In the genomic region with DNA sequence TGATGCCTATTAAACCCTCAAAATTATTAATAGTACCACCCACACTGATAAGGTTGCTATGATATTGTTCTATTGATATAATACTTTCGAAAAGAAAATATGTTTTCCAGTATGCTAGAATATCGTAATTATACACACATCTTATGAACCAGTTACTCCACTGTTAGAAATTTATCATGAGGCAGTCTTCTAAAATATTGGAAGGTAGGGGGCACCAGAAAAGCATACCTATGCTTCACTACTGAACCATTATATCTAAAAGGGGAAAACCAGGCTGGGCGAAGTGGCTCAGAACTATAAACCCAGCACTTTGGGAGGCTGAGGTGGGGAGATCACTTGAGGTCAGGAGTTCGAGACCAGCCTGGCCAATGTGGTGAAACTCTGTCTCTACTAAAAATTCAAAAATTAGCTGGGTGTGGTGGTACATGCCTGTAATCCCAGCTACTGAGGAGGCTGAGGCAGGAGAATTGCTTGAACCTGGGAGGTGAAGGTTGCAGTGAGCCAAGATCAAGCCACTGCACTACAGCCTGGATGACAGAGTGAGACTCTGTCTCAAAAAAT, we compare ENCODE assay signal across 8 cellular contexts. TPM values are rescaled to one million over a fixed set of nuclear protein-coding genes. Genes with fewer than 3 reads are reported as not detected.
DNase-seq lines count a peak whose midpoint lies in the region; ATAC-seq, FAIRE-seq and TF ChIP-seq lines count a peak whose summit lies in the region.
"Not testable (repeated sequence)": the region's sequence is repeated elsewhere in the genome, so short reads cannot be mapped to it uniquely, and the experiment has no call there.

No MANE protein-coding gene starts in this region.

- not testable (repeated sequence) for H2AFZ ChIP-seq in Loucy (ENCODE audit: low read length); OCI-LY7 (ENCODE audit: low read length)

- not testable (repeated sequence) for H3K27me3 ChIP-seq in Loucy (ENCODE audit: insufficient read depth, low read length, poor library complexity, severe bottlenecking); endodermal cell (ENCODE audit: control insufficient read depth, insufficient read depth, low read length, poor library complexity, severe bottlenecking); neutrophil

- not testable (repeated sequence) for H3K9ac ChIP-seq in Loucy (ENCODE audit: low read depth, low read length, poor library complexity, severe bottlenecking); endodermal cell (ENCODE audit: extremely low read depth, low read length, poor library complexity, severe bottlenecking)

- not testable (repeated sequence) for H3K27me3 Mint-ChIP-seq in WTC11 (ENCODE audit: low read depth); activated T-cell treated with anti-CD3 and anti-CD28 coated beads, Interleukin-2, amount 50 U/mL, for 72 hours (ENCODE audit: low read depth); endodermal cell (ENCODE audit: insufficient read depth)

- H3K4me1 Mint-ChIP-seq in WTC11 (peaks cover 21% of the 10 kb centered on the region), endodermal cell (peaks cover 19% of the 10 kb centered on the region)
- peaks cover 60% of the 10 kb centered on the region for H3K4me1 Mint-ChIP-seq in activated T-cell treated with anti-CD3 and anti-CD28 coated beads, Interleukin-2, amount 50 U/mL, for 72 hours (ENCODE audit: low read depth)

- BruUV-seq in OCI-LY7 (replicated peaks; lab: Mats Ljungman, UMichigan): not testable (repeated sequence)

- not testable (repeated sequence) for H3K4me2 ChIP-seq in A549; Loucy (ENCODE audit: low read depth, low read length, poor library complexity, severe bottlenecking); OCI-LY7 (ENCODE audit: low read length)

- not testable (repeated sequence) for H3F3A ChIP-seq in Loucy (ENCODE audit: low read depth)

- intact Hi-C loops in OCI-LY7 (cut with micrococcal nuclease; ENCODE audit: unreplicated experiment): not testable (repeated sequence)

- FAIRE-seq in A549 (lab: Jason Lieb, UNC): not testable (repeated sequence)

- H3K27ac Mint-ChIP-seq in WTC11: 0 out of 2 replicates have a peak overlapping the region, but pooled peaks have one; percentile 15
- H3K27ac Mint-ChIP-seq in activated T-cell treated with anti-CD3 and anti-CD28 coated beads, Interleukin-2, amount 50 U/mL, for 72 hours: peak overlapping the region; percentile 55
- not testable (repeated sequence) for H3K27ac Mint-ChIP-seq in endodermal cell

- not testable (repeated sequence) for H4K20me1 ChIP-seq in Loucy (ENCODE audit: insufficient read depth, low read length, poor library complexity, severe bottlenecking); OCI-LY7 (ENCODE audit: insufficient read depth, low read length)

- not testable (repeated sequence) for TF ChIP-seq EP300 in A549 (IDR thresholded peaks at IDR 0.05)

- H3K9me3 Mint-ChIP-seq in WTC11; activated T-cell treated with anti-CD3 and anti-CD28 coated beads, Interleukin-2, amount 50 U/mL, for 72 hours; endodermal cell: not testable (repeated sequence)

- TF ChIP-seq POLR2A in A549 (IDR thresholded peaks at IDR 0.05; ENCODE audit: low read length): not testable (repeated sequence)

- not testable (repeated sequence) for H3K36me3 Mint-ChIP-seq in WTC11
- peaks cover 11 to 12% of the 10 kb centered on the region in 2 donors for H3K36me3 Mint-ChIP-seq in activated T-cell treated with anti-CD3 and anti-CD28 coated beads, Interleukin-2, amount 50 U/mL, for 72 hours (ENCODE audit: insufficient read depth in 2 of 2)
- H3K36me3 Mint-ChIP-seq in endodermal cell (ENCODE audit: low read depth): peaks cover 18% of the 10 kb centered on the region

- H3K4me3 Mint-ChIP-seq in WTC11; activated T-cell treated with anti-CD3 and anti-CD28 coated beads, Interleukin-2, amount 50 U/mL, for 72 hours; endodermal cell: not testable (repeated sequence)

- not testable (repeated sequence) for H3K9me2 ChIP-seq in Loucy (replicated peaks; ENCODE audit: low read depth, low read length); OCI-LY7 (ENCODE audit: insufficient read depth, low read length)

- not testable (repeated sequence) for DNase-seq in A549 (ENCODE audit: low read depth in 1 of 2, low spot score in 1 of 2); WTC11 (ENCODE audit: low spot score); activated T-cell treated with anti-CD3 and anti-CD28 coated beads, Interleukin-2, amount 50 U/mL, for 72 hours; endodermal cell
- DNase-seq in GM12865 (ENCODE audit: low read depth): peak; percentile 44
- DNase-seq in OCI-LY7 (ENCODE audit: low spot score): peak; percentile 22

- H3K4me1 ChIP-seq in A549: peaks cover 43% of the 10 kb centered on the region
- peaks cover 26% of the 10 kb centered on the region for H3K4me1 ChIP-seq in Loucy (ENCODE audit: insufficient read depth, low read length, poor library complexity, severe bottlenecking)
- H3K4me1 ChIP-seq in OCI-LY7 (ENCODE audit: insufficient read depth, low read length, poor library complexity, severe bottlenecking): peaks cover 13% of the 10 kb centered on the region
- not testable (repeated sequence) for H3K4me1 ChIP-seq in endodermal cell (ENCODE audit: control insufficient read depth, insufficient read depth, low read length)
- H3K4me1 ChIP-seq in neutrophil (ENCODE audit: control insufficient read depth in 1 of 2, insufficient read depth in 1 of 2, low read depth in 1 of 2, low read length in 1 of 2): peaks cover 91 to 99% of the 10 kb centered on the region in 2 experiments

- TF ChIP-seq CTCF in A549 (IDR thresholded peaks at IDR 0.05); GM12865 (IDR thresholded peaks at IDR 0.05; ENCODE audit: insufficient read depth, low read depth, low read length, missing control alignments); WTC11 (IDR thresholded peaks at IDR 0.05); neutrophil (IDR thresholded peaks at IDR 0.05): not testable (repeated sequence)
- TF ChIP-seq CTCF in Loucy (conservative IDR thresholded peaks at IDR 0.05; ENCODE audit: low read length) (peak; percentile 50), OCI-LY7 (conservative IDR thresholded peaks at IDR 0.05; ENCODE audit: low read length) (peak; percentile 48), endodermal cell (conservative IDR thresholded peaks at IDR 0.05) (peak; percentile 13)

- CTCF ChIA-PET in A549 (lab: Yijun Ruan, JAX); OCI-LY7 (lab: Charles Lee; ENCODE audit: unreplicated experiment); WTC11 (lab: Charles Lee): not testable (repeated sequence)

- ATAC-seq in A549; WTC11; activated T-cell treated with anti-CD3 and anti-CD28 coated beads, Interleukin-2, amount 50 U/mL, for 72 hours (replicated peaks in 1 of 2): not testable (repeated sequence)

- not testable (repeated sequence) for H3K36me3 ChIP-seq in Loucy (ENCODE audit: insufficient read depth, low read length); OCI-LY7 (ENCODE audit: insufficient read depth, low read length); neutrophil
- H3K36me3 ChIP-seq in endodermal cell (ENCODE audit: control insufficient read depth, insufficient read depth, low read length): peaks cover 12% of the 10 kb centered on the region

- POLR2A ChIA-PET in A549 (lab: Yijun Ruan, JAX); OCI-LY7 (lab: Charles Lee); WTC11 (lab: Charles Lee): not testable (repeated sequence)

- H3K27ac ChIP-seq in A549; OCI-LY7 (ENCODE audit: low read depth, low read length, poor library complexity, severe bottlenecking); endodermal cell (ENCODE audit: low read depth, low read length): not testable (repeated sequence)
- H3K27ac ChIP-seq in neutrophil: peak overlapping the region; percentile 99

- 0 out of 5 replicates have a peak, but pooled peaks have one; percentile 13 to 43 for TF ChIP-seq RAD21 in A549 (conservative IDR thresholded peaks at IDR 0.05 in 1 of 2, IDR thresholded peaks at IDR 0.05 in 1 of 2)

- H3K9me3 ChIP-seq in A549; Loucy (ENCODE audit: insufficient read depth, low read depth, low read length); OCI-LY7 (ENCODE audit: low read length); endodermal cell (ENCODE audit: control insufficient read depth, low read length); neutrophil: not testable (repeated sequence)

- WGBS in A549 (ENCODE audit: missing lambda C conversion rate): 91% methylated on average over 4 of the region's 4 CpGs
- 83 to 94% methylated on average over 1 to 2 of the region's 4 CpGs for WGBS in endodermal cell (ENCODE audit: insufficient coverage in 1 of 2, insufficient read length in 1 of 2), 2 experiments

- H3K4me3 ChIP-seq in A549; GM12865 (ENCODE audit: low read depth, low read length); Loucy (ENCODE audit: low read length, poor library complexity, severe bottlenecking); OCI-LY7 (ENCODE audit: low read depth, low read length, poor library complexity, severe bottlenecking); endodermal cell (ENCODE audit: low read length); neutrophil (ENCODE audit: low read depth in 1 of 2, low read length in 1 of 2): not testable (repeated sequence)

- not testable (repeated sequence) for H3K79me2 ChIP-seq in Loucy (ENCODE audit: insufficient read depth, low read length); OCI-LY7 (ENCODE audit: insufficient read depth, low read depth, low read length)

RNA-seq across cellular contexts. Expression of a gene that starts 4.1 kb away (rescaled TPM):
- 125 and 158 TPM in 2 replicates for polyA plus RNA-seq in A549 (2011; rRNA removed)
- polyA plus RNA-seq in A549 (2012; cell fraction: cytosol; rRNA removed): 135 and 141 TPM in 2 replicates
- 41.1 and 54.7 TPM in 2 replicates for polyA plus RNA-seq in A549 (2012; cell fraction: nucleus; rRNA removed)
- polyA plus RNA-seq in A549 (2017; fragmentation: RNase III; extraction: RNeasy Plus Mini Kit Qiagen cat#74134 plus additional on column Dnase treatment): 102 to 115 TPM (median 107 TPM) in 3 replicates
- polyA minus RNA-seq in A549 (2011; rRNA and poly(A)+ RNA removed): 17.6 and 19.3 TPM in 2 replicates
- 12.4 and 16.4 TPM in 2 replicates for total RNA-seq in OCI-LY7 (2014; rRNA removed; shearing (Covaris generic))
- total RNA-seq in OCI-LY7 (2022): 26.5 and 32.3 TPM in 2 replicates
- total RNA-seq in WTC11 (2021): 24.8 to 31.0 TPM (median 29.7 TPM) in 3 replicates
- 10 to 100 TPM; 32.5 to 38.1 TPM for total RNA-seq in activated T-cell treated with anti-CD3 and anti-CD28 coated beads, Interleukin-2, amount 50 U/mL, for 72 hours
- 10 to 100 TPM; 28.2 to 33.6 TPM for total RNA-seq in endodermal cell
- polyA plus RNA-seq in endodermal cell (2013, experiment 1 of 2): 21.2 TPM
- 19.2 TPM for polyA plus RNA-seq in endodermal cell (2013, experiment 2 of 2)
